17 cellular contexts compared by ENCODE assay signal in genomic region chr11:73854680-73855079, GRCh38.
"Had no signal": no experiment of that assay in that cellular context is flagged by ENCODE, and none has a peak within 500 bp of the region (broad histone marks: within the 10 kb centered on the region; RNA-seq: fewer than 3 reads in every experiment).

No MANE protein-coding gene starts in this region.

- H3K4me1 ChIP-seq: colonic mucosa, testis had no signal

- H3K27ac ChIP-seq: cardiac muscle cell, colonic mucosa, neural progenitor cell, ovary, testis had no signal

- H2AFZ ChIP-seq: neural progenitor cell had no signal

- H3K9ac ChIP-seq: neural progenitor cell had no signal

- H3K9me3 ChIP-seq: colonic mucosa, ovary, testis had no signal

- H3K36me3 ChIP-seq: cardiac muscle cell, colonic mucosa, neural progenitor cell, ovary had no signal

- H3K4me3 ChIP-seq: cardiac muscle cell, colonic mucosa, neural progenitor cell, ovary had no signal

- H3K27me3 ChIP-seq: cardiac muscle cell, colonic mucosa, neural progenitor cell, ovary, testis had no signal

- ATAC-seq: activated CD8-positive, alpha-beta memory T cell treated with anti-CD3 and anti-CD28 coated beads, Interleukin-2, amount 10 ng/mL, durations not matched to agents 7 days and 5 days; stimulated activated naive CD8-positive, alpha-beta T cell treated with anti-CD3 and anti-CD28 coated beads, Interleukin-15, amount 100 ng/mL, for 72 hours had no signal

- H3K4me2 ChIP-seq: neural progenitor cell had no signal

- DNase-seq: activated CD4-positive, alpha-beta T cell treated with anti-CD3 and anti-CD28 coated beads, Interleukin-2, amount 50 U/mL, for 48 hours; activated CD4-positive, CD25-positive, alpha-beta regulatory T cell treated with anti-CD3 and anti-CD28 coated beads, Interleukin-2, amount 50 U/mL, for 72 hours; activated CD8-positive, alpha-beta memory T cell treated with anti-CD3 and anti-CD28 coated beads, Interleukin-2, amount 10 ng/mL, durations not matched to agents 7 days and 5 days; activated effector memory CD4-positive, alpha-beta T cell treated with Interleukin-2 at 50 U/mL for 16 hours; activated T-cell treated with anti-CD3 and anti-CD28 coated beads, Interleukin-2, amount 50 U/mL, for 24 hours; aorta; colonic mucosa; effector CD4-positive, alpha-beta T cell; head of caudate nucleus; islet precursor cell; ovary; stimulated activated CD4-positive, alpha-beta T cell treated with anti-CD3 and anti-CD28 coated beads, Interleukin-4, amount 100 ng/mL, for 24 hours; stimulated activated naive CD8-positive, alpha-beta T cell treated with anti-CD3 and anti-CD28 coated beads, Interleukin-15, amount 100 ng/mL, for 72 hours; T-helper 9 cell; testis had no signal
